In the genomic region with DNA sequence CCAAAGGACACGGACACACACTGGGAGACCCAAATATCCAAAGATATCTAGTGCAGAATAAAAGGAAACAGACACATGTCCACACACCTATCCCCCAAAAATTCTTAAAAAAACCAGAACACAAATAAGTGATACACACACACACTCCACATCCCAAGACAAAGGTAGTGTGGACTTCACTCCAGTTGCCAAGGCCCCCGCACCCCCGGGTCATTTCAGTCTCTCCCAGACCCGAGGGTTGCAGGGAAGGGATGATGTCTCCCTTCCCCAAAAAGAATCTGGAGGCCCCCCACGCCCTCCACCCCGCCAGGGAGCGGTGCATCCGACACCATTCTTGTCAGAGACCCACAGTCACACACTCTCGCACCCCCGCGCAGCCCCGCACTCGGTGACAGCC, we compare ENCODE assay signal across 8 cellular contexts. TPM values are rescaled to one million over a fixed set of nuclear protein-coding genes. Genes with fewer than 3 reads are reported as not detected.
DNase-seq lines count a peak whose midpoint lies in the region; ATAC-seq, FAIRE-seq and TF ChIP-seq lines count a peak whose summit lies in the region.

No MANE protein-coding gene starts in this region.

- no peaks in the 10 kb centered on the region for H3K9me3 Mint-ChIP-seq in MCF 10A (ENCODE audit: unreplicated experiment)
- peaks cover 0 to 6% (median 0%) of the 10 kb centered on the region in 7 donors for H3K9me3 Mint-ChIP-seq in naive B cell

- DNase-seq in AG10803 (ENCODE audit: low read depth) (no peak), HL-60 (ENCODE audit: low read depth in 1 of 2, low spot score in 1 of 2) (no peak), MCF 10A (ENCODE audit: unreplicated experiment) (no peak), naive B cell (no peak), mucosa of gallbladder (ENCODE audit: low spot score) (no peak), NCI-H2081 (lab: John Stamatoyannopoulos, UW) (no peak), NCI-H1694 (lab: John Stamatoyannopoulos, UW) (no peak), frontal cortex (ENCODE audit: low spot score in 2 of 2) (no peak)

- peaks cover 14% of the 10 kb centered on the region for H3K27me3 Mint-ChIP-seq in MCF 10A (ENCODE audit: insufficient read depth, unreplicated experiment)
- peaks cover 55 to 79% (median 78%) of the 10 kb centered on the region in 3 donors for H3K27me3 Mint-ChIP-seq in naive B cell

- peaks cover 43% of the 10 kb centered on the region for H3K27me3 ChIP-seq in HL-60 (ENCODE audit: insufficient read depth, poor library complexity, severe bottlenecking)

- intact Hi-C loops in MCF 10A (cut with micrococcal nuclease): loop anchor here (1.0 kb wide), 1 partner anchor 321 kb away; no protein-coding TSS in a partner anchor

- BruUV-seq in MCF 10A (replicated peaks; lab: Mats Ljungman, UMichigan): no TSS peak

- H3K4me3 ChIP-seq in AG10803 (ENCODE audit: low read length): peak overlapping the region; percentile 61
- peak overlapping the region; percentile 48 for H3K4me3 ChIP-seq in HL-60 (replicated peaks; ENCODE audit: insufficient read depth, low read length)

- H3K4me1 Mint-ChIP-seq in MCF 10A (ENCODE audit: insufficient read depth, unreplicated experiment) (peaks cover 28% of the 10 kb centered on the region), naive B cell (peaks cover 27 to 37% (median 36%) of the 10 kb centered on the region in 3 donors)

- no peaks in the 10 kb centered on the region for H3K36me3 Mint-ChIP-seq in MCF 10A (ENCODE audit: insufficient read depth, unreplicated experiment)
- peaks cover 0 to 15% of the 10 kb centered on the region in 2 donors for H3K36me3 Mint-ChIP-seq in naive B cell

- TF ChIP-seq CTCF in AG10803 (conservative IDR thresholded peaks at IDR 0.05; ENCODE audit: low read length) (no peak), HL-60 (IDR thresholded peaks at IDR 0.05; ENCODE audit: insufficient read depth, low read length) (no peak), MCF 10A (IDR thresholded peaks at IDR 0.05; ENCODE audit: unreplicated experiment) (no peak)

- POLR2A ChIA-PET in MCF 10A (lab: Yijun Ruan, JAX): no interaction called here

- no peak for FAIRE-seq in frontal cortex (lab: Jason Lieb, UNC)

- no peak overlapping the region for H3K27ac ChIP-seq in HL-60 (replicated peaks)

- ATAC-seq in naive B cell (ENCODE audit: low read depth in 2 of 2): no peak

- peak overlapping the region; percentile 7 for H3K27ac Mint-ChIP-seq in MCF 10A (ENCODE audit: low read depth, unreplicated experiment)
- peak overlapping the region in 1 of 6 donors; percentile 23 for H3K27ac Mint-ChIP-seq in naive B cell

- CTCF ChIA-PET in MCF 10A (lab: Yijun Ruan, JAX): no interaction called here

- H3K4me3 Mint-ChIP-seq in MCF 10A (ENCODE audit: unreplicated experiment): peak overlapping the region; percentile 62
- H3K4me3 Mint-ChIP-seq in naive B cell: peak overlapping the region; percentile 17 to 91 (median 77)

RNA-seq across cellular contexts. Expression of a gene that starts 0.4 kb away (rescaled TPM):
- total RNA-seq in MCF 10A (2022) (1.0 and 1.2 TPM in 2 replicates), mucosa of gallbladder (0.12 TPM), frontal cortex (39.9 TPM)
- under 1 TPM in 2 of 6 donors, not detected in 4; 0.20 to 0.41 TPM for polyA plus RNA-seq in naive B cell (ENCODE audit: low read depth in 6 of 6)

RNA-seq across cellular contexts. Expression of a gene that starts 32.6 kb away (rescaled TPM):
- total RNA-seq in MCF 10A (2022) (not detected in 2 replicates), mucosa of gallbladder (180 TPM), frontal cortex (not detected)
- polyA plus RNA-seq in naive B cell (ENCODE audit: low read depth in 6 of 6): 10 to 100 TPM; 25.4 to 88.1 (median 58.8) TPM

RNA-seq across cellular contexts. Expression of a gene that starts 40.8 kb away (rescaled TPM):
- total RNA-seq in MCF 10A (2022) (277 and 333 TPM in 2 replicates), mucosa of gallbladder (567 TPM), frontal cortex (104 TPM)
- polyA plus RNA-seq in naive B cell (ENCODE audit: low read depth in 6 of 6): 100 to 1,000 TPM; 163 to 235 (median 190) TPM

Comparison
In these comparisons a context has a peak if more than half of its experiments do, and no peak if none do; other contexts are left out.
1. RNA of a gene that starts 0.4 kb away (total RNA-seq): 39.9 TPM in frontal cortex (single experiment); 1.0 to 1.2 TPM in MCF 10A and 0.12 TPM in mucosa of gallbladder (single experiment); every median in the first group is over 10 times any median in the second.
2. RNA of a gene that starts 32.6 kb away (total RNA-seq): 180 TPM in mucosa of gallbladder (single experiment); not detected in MCF 10A and not detected in frontal cortex (single experiment); every median in the first group is over 100 times any median in the second.